21 cellular contexts compared by ENCODE assay signal in genomic region chr1:111748618-111749337, GRCh38. TPM values are rescaled to one million over a fixed set of nuclear protein-coding genes. Genes with fewer than 3 reads are reported as not detected.
DNase-seq lines count a peak whose midpoint lies in the region; ATAC-seq, FAIRE-seq and TF ChIP-seq lines count a peak whose summit lies in the region.
"Had no signal": no experiment of that assay in that cellular context is flagged by ENCODE, and none has a peak within 500 bp of the region (broad histone marks: within the 10 kb centered on the region; RNA-seq: fewer than 3 reads in every experiment).

No MANE protein-coding gene starts in this region.

- intact Hi-C loops in activated CD8-positive, alpha-beta T cell treated with anti-CD3 and anti-CD28 coated beads for 36 hours (cut with micrococcal nuclease), result loop anchor here (10.0 kb wide), 1 partner anchor 534 kb away; no protein-coding TSS in a partner anchor
- intact Hi-C loops in esophagus squamous epithelium (cut with DNase I), result loop anchor here (5.0 to 10.0 kb wide), 2 partner anchors 36 to 244 kb away; partner anchors contain the start of genes ADORA3 and TMIGD3

- DNase-seq in activated CD8-positive, alpha-beta T cell treated with anti-CD3 and anti-CD28 coated beads, Interleukin-2, amount 10 ng/mL, durations not matched to agents 7 days and 5 days, result no peak
- DNase-seq in activated CD8-positive, alpha-beta T cell treated with anti-CD3 and anti-CD28 coated beads for 36 hours, result no peak
- DNase-seq in SK-N-DZ (ENCODE audit: low spot score) (peak; percentile 99), glutamatergic neuron (no peak), esophagus squamous epithelium (lab: John Stamatoyannopoulos, UW) (no peak), islet precursor cell (no peak), frontal cortex (ENCODE audit: low spot score in 2 of 2) (no peak)
- DNase-seq: activated naive CD4-positive, alpha-beta T cell treated with Interleukin-2 at 50 U/mL for 16 hours; activated T-cell treated with anti-CD3 and anti-CD28 coated beads, Interleukin-2, amount 50 U/mL, for 1 hour; midbrain; NCI-H69; SHP77; substantia nigra; T-cell had no signal

- H3K27me3 ChIP-seq in rectal smooth muscle tissue (ENCODE audit: control insufficient read depth, insufficient read depth, low read length) (no peaks in the 10 kb centered on the region), esophagus squamous epithelium (no peaks in the 10 kb centered on the region)
- H3K27me3 ChIP-seq: gastroesophageal sphincter had no signal

- ATAC-seq in activated CD8-positive, alpha-beta T cell treated with anti-CD3 and anti-CD28 coated beads, Interleukin-2, amount 10 ng/mL, durations not matched to agents 7 days and 5 days, result no peak
- no peak for ATAC-seq in activated CD8-positive, alpha-beta T cell treated with anti-CD3 and anti-CD28 coated beads for 36 hours
- ATAC-seq: esophagus mucosa, gastroesophageal sphincter, T-cell had no signal

- H3K36me3 ChIP-seq in rectal smooth muscle tissue (ENCODE audit: control insufficient read depth, insufficient read depth, low read length) (no peaks in the 10 kb centered on the region), esophagus squamous epithelium (no peaks in the 10 kb centered on the region)
- H3K36me3 ChIP-seq: gastroesophageal sphincter had no signal

- peaks cover 36% of the 10 kb centered on the region for H3K4me1 Mint-ChIP-seq in activated CD8-positive, alpha-beta T cell treated with anti-CD3 and anti-CD28 coated beads, Interleukin-2, amount 10 ng/mL, durations not matched to agents 7 days and 5 days (ENCODE audit: low read depth)
- peaks cover under 1% of the 10 kb centered on the region for H3K4me1 Mint-ChIP-seq in activated CD8-positive, alpha-beta T cell treated with anti-CD3 and anti-CD28 coated beads for 36 hours (ENCODE audit: low read depth)
- H3K4me1 Mint-ChIP-seq in glutamatergic neuron (ENCODE audit: low read depth, unreplicated experiment), result peaks cover 35% of the 10 kb centered on the region

- FAIRE-seq in frontal cortex (lab: Jason Lieb, UNC), result no peak

- no peak overlapping the region for H3K4me3 Mint-ChIP-seq in activated CD8-positive, alpha-beta T cell treated with anti-CD3 and anti-CD28 coated beads, Interleukin-2, amount 10 ng/mL, durations not matched to agents 7 days and 5 days
- no peak overlapping the region for H3K4me3 Mint-ChIP-seq in activated CD8-positive, alpha-beta T cell treated with anti-CD3 and anti-CD28 coated beads for 36 hours
- H3K4me3 Mint-ChIP-seq in glutamatergic neuron (ENCODE audit: unreplicated experiment), result peak overlapping the region; percentile 69
- H3K4me3 Mint-ChIP-seq: B cell; central memory CD8-positive, alpha-beta T cell; T-cell had no signal

- CTCF ChIA-PET in activated CD8-positive, alpha-beta T cell treated with anti-CD3 and anti-CD28 coated beads, Interleukin-2, amount 10 ng/mL, durations not matched to agents 7 days and 5 days (lab: Charles Lee), result interaction anchor here (1.1 to 8.1 kb wide), 13 partner anchors 9 to 273 kb away, joined by 3 to 79 read pairs (median 18); partner anchors contain the start of genes DDX20 and INKA2
- CTCF ChIA-PET in activated CD8-positive, alpha-beta T cell treated with anti-CD3 and anti-CD28 coated beads for 36 hours (lab: Charles Lee), result interaction anchor here (0.8 to 6.9 kb wide), 10 partner anchors 11 to 298 kb away, joined by 3 to 76 read pairs (median 11); partner anchors contain the start of gene INKA2

- TF ChIP-seq POLR2A in esophagus squamous epithelium (IDR thresholded peaks at IDR 0.05), result no peak

- H3K4me1 ChIP-seq in rectal smooth muscle tissue (ENCODE audit: control insufficient read depth, insufficient read depth, low read length), result peaks cover 26% of the 10 kb centered on the region
- H3K4me1 ChIP-seq in esophagus squamous epithelium, result peaks cover 0 to 14% (median 0%) of the 10 kb centered on the region in 3 donors

- POLR2A ChIA-PET in activated CD8-positive, alpha-beta T cell treated with anti-CD3 and anti-CD28 coated beads, Interleukin-2, amount 10 ng/mL, durations not matched to agents 7 days and 5 days (lab: Charles Lee), result interaction anchor here (1.7 kb wide), 1 partner anchor 10 kb away, joined by 5 read pairs; the partner anchor contains the start of gene INKA2
- POLR2A ChIA-PET in activated CD8-positive, alpha-beta T cell treated with anti-CD3 and anti-CD28 coated beads for 36 hours (lab: Charles Lee), result no interaction called here

- peak overlapping the region; percentile 13 for H3K27ac ChIP-seq in rectal smooth muscle tissue (ENCODE audit: low read depth, low read length)
- peak overlapping the region in 2 of 4 donors; percentile 6 to 9 for H3K27ac ChIP-seq in esophagus squamous epithelium
- H3K27ac ChIP-seq: VCaP had no signal

- H3K4me3 ChIP-seq in rectal smooth muscle tissue (ENCODE audit: low read length) (no peak overlapping the region), esophagus squamous epithelium (no peak overlapping the region)
- H3K4me3 ChIP-seq: gastroesophageal sphincter had no signal

- H3K27ac Mint-ChIP-seq in activated CD8-positive, alpha-beta T cell treated with anti-CD3 and anti-CD28 coated beads, Interleukin-2, amount 10 ng/mL, durations not matched to agents 7 days and 5 days, result peak overlapping the region; percentile 14
- no peak overlapping the region for H3K27ac Mint-ChIP-seq in activated CD8-positive, alpha-beta T cell treated with anti-CD3 and anti-CD28 coated beads for 36 hours
- H3K27ac Mint-ChIP-seq in glutamatergic neuron (ENCODE audit: unreplicated experiment), result peak overlapping the region; percentile 82
- H3K27ac Mint-ChIP-seq: B cell, T-cell had no signal

- no peaks in the 10 kb centered on the region for H3K9me3 ChIP-seq in esophagus squamous epithelium
- H3K9me3 ChIP-seq: gastroesophageal sphincter had no signal

- no peaks in the 10 kb centered on the region for H3K36me3 Mint-ChIP-seq in activated CD8-positive, alpha-beta T cell treated with anti-CD3 and anti-CD28 coated beads, Interleukin-2, amount 10 ng/mL, durations not matched to agents 7 days and 5 days (ENCODE audit: low read depth)
- H3K36me3 Mint-ChIP-seq in activated CD8-positive, alpha-beta T cell treated with anti-CD3 and anti-CD28 coated beads for 36 hours (ENCODE audit: low read depth), result no peaks in the 10 kb centered on the region
- peaks cover 4% of the 10 kb centered on the region for H3K36me3 Mint-ChIP-seq in glutamatergic neuron (ENCODE audit: unreplicated experiment)
- H3K36me3 Mint-ChIP-seq: T-cell had no signal

- peaks cover 14% of the 10 kb centered on the region for H3K27me3 Mint-ChIP-seq in activated CD8-positive, alpha-beta T cell treated with anti-CD3 and anti-CD28 coated beads, Interleukin-2, amount 10 ng/mL, durations not matched to agents 7 days and 5 days (ENCODE audit: low read depth)
- peaks cover 2% of the 10 kb centered on the region for H3K27me3 Mint-ChIP-seq in activated CD8-positive, alpha-beta T cell treated with anti-CD3 and anti-CD28 coated beads for 36 hours
- H3K27me3 Mint-ChIP-seq in glutamatergic neuron (ENCODE audit: unreplicated experiment), result no peaks in the 10 kb centered on the region
- H3K27me3 Mint-ChIP-seq: B cell; central memory CD8-positive, alpha-beta T cell; T-cell had no signal

- TF ChIP-seq CTCF in activated CD8-positive, alpha-beta T cell treated with anti-CD3 and anti-CD28 coated beads for 36 hours (IDR thresholded peaks at IDR 0.05), result no peak
- no peak for TF ChIP-seq CTCF in glutamatergic neuron (IDR thresholded peaks at IDR 0.05; ENCODE audit: partially characterized antibody, unreplicated experiment)
- no peak for TF ChIP-seq CTCF in esophagus squamous epithelium (IDR thresholded peaks at IDR 0.05)

- WGBS in esophagus squamous epithelium, 2 donors, result 76 to 83% methylated on average over 6 to 8 of the region's 8 CpGs

- H3K9me3 Mint-ChIP-seq in activated CD8-positive, alpha-beta T cell treated with anti-CD3 and anti-CD28 coated beads, Interleukin-2, amount 10 ng/mL, durations not matched to agents 7 days and 5 days (ENCODE audit: insufficient read depth), result no peaks in the 10 kb centered on the region
- H3K9me3 Mint-ChIP-seq in activated CD8-positive, alpha-beta T cell treated with anti-CD3 and anti-CD28 coated beads for 36 hours, result no peaks in the 10 kb centered on the region
- peaks cover 11% of the 10 kb centered on the region for H3K9me3 Mint-ChIP-seq in glutamatergic neuron (ENCODE audit: unreplicated experiment)
- H3K9me3 Mint-ChIP-seq: central memory CD8-positive, alpha-beta T cell; T-cell had no signal

- H3K9ac ChIP-seq in rectal smooth muscle tissue (ENCODE audit: low read length), result no peak overlapping the region

RNA-seq across cellular contexts. Expression of gene DDX20, which starts 6.9 kb away (rescaled TPM):
- 10 to 100 TPM; 18.1 to 18.9 TPM for total RNA-seq in activated CD8-positive, alpha-beta T cell treated with anti-CD3 and anti-CD28 coated beads, Interleukin-2, amount 10 ng/mL, durations not matched to agents 7 days and 5 days
- 10 to 100 TPM; 15.3 to 15.9 TPM for total RNA-seq in activated CD8-positive, alpha-beta T cell treated with anti-CD3 and anti-CD28 coated beads for 36 hours
- polyA plus RNA-seq in SK-N-DZ (2014; cell fraction: cytosol; rRNA removed), result 21.3 and 24.3 TPM in 2 replicates
- 40.4 and 50.3 TPM in 2 replicates for polyA plus RNA-seq in SK-N-DZ (2014; cell fraction: nucleus; rRNA removed)
- 17.3 TPM for total RNA-seq in glutamatergic neuron (ENCODE audit: unreplicated experiment)
- 10 to 100 TPM in 3 of 4 donors, 1 to 10 TPM in 1; 7.2 to 23.8 (median 11.5) TPM for total RNA-seq in esophagus squamous epithelium
- total RNA-seq in frontal cortex, result 26.1 TPM

RNA-seq across cellular contexts. Expression of gene INKA2, which starts 9.6 kb away (rescaled TPM):
- 1 to 10 TPM; 4.1 to 4.3 TPM for total RNA-seq in activated CD8-positive, alpha-beta T cell treated with anti-CD3 and anti-CD28 coated beads, Interleukin-2, amount 10 ng/mL, durations not matched to agents 7 days and 5 days
- 1 to 10 TPM; 1.7 to 2.3 TPM for total RNA-seq in activated CD8-positive, alpha-beta T cell treated with anti-CD3 and anti-CD28 coated beads for 36 hours
- 14.0 TPM in 2 replicates for polyA plus RNA-seq in SK-N-DZ (2014; cell fraction: cytosol; rRNA removed)
- 9.7 and 10.8 TPM in 2 replicates for polyA plus RNA-seq in SK-N-DZ (2014; cell fraction: nucleus; rRNA removed)
- total RNA-seq in glutamatergic neuron (ENCODE audit: unreplicated experiment) (112 TPM), esophagus squamous epithelium (1 to 10 TPM; 2.1 to 4.6 (median 3.9) TPM), frontal cortex (4.5 TPM)
- total RNA-seq: A172 had no signal

Comparison
In these comparisons a context has a peak if more than half of its experiments do, and no peak if none do; other contexts are left out.
1. RNA of gene INKA2, which starts 9.6 kb away (total RNA-seq): 112 TPM in glutamatergic neuron (single experiment); 4.5 TPM in frontal cortex (single experiment), 4.1 to 4.3 TPM in activated CD8-positive, alpha-beta T cell treated with anti-CD3 and anti-CD28 coated beads, Interleukin-2, amount 10 ng/mL, durations not matched to agents 7 days and 5 days, 2.1 to 4.6 TPM in esophagus squamous epithelium and 1.7 to 2.3 TPM in activated CD8-positive, alpha-beta T cell treated with anti-CD3 and anti-CD28 coated beads for 36 hours; every median in the first group is over 10 times any median in the second.